Comparison of ENCODE assay signal across 9 cellular contexts in genomic region chr12:77599782-77600491, GRCh38.
A peak's percentile ranks its signal among the peaks of the same experiment; 100 is the strongest.
DNase-seq lines count a peak whose midpoint lies in the region; ATAC-seq and TF ChIP-seq lines count a peak whose summit lies in the region.
"Had no signal": no experiment of that assay in that cellular context is flagged by ENCODE, and none has a peak within 500 bp of the region (broad histone marks: within the 10 kb centered on the region; RNA-seq: fewer than 3 reads in every experiment).

No MANE protein-coding gene starts in this region.

- intact Hi-C loops in psoas muscle (cut with DNase I) = no loop called here

- H3K4me3 ChIP-seq in upper lobe of left lung = no peak overlapping the region
- no peak overlapping the region for H3K4me3 ChIP-seq in psoas muscle
- H3K4me3 ChIP-seq in BE2C (ENCODE audit: low read depth, low read length) = no peak overlapping the region

- no peak overlapping the region for H3K27ac ChIP-seq in upper lobe of left lung
- H3K27ac ChIP-seq in psoas muscle = no peak overlapping the region

- no peaks in the 10 kb centered on the region for H3K4me1 ChIP-seq in upper lobe of left lung
- no peaks in the 10 kb centered on the region for H3K4me1 ChIP-seq in psoas muscle
- H3K4me1 ChIP-seq in BE2C = no peaks in the 10 kb centered on the region

- no peak for TF ChIP-seq POLR2A in upper lobe of left lung (IDR thresholded peaks at IDR 0.05)

- no peak for TF ChIP-seq EP300 in upper lobe of left lung (IDR thresholded peaks at IDR 0.05)

- H3K27me3 ChIP-seq in upper lobe of left lung (no peaks in the 10 kb centered on the region), psoas muscle (ENCODE audit: insufficient read depth in 3 of 3, low read length in 2 of 3) (no peaks in the 10 kb centered on the region), BE2C (no peaks in the 10 kb centered on the region)

- TF ChIP-seq CTCF in upper lobe of left lung (IDR thresholded peaks at IDR 0.05) (no peak), psoas muscle (IDR thresholded peaks at IDR 0.05) (no peak), BE2C (IDR thresholded peaks at IDR 0.05; ENCODE audit: low read depth, low read length) (no peak)

- no peak for DNase-seq in upper lobe of left lung
- DNase-seq in psoas muscle = no peak
- DNase-seq in BE2C = no peak
- DNase-seq in Kasumi-1 (lab: John Stamatoyannopoulos, UW) = no peak
- DNase-seq: NCI-H345, T-helper 2 cell had no signal

- H3K36me3 ChIP-seq in upper lobe of left lung = no peaks in the 10 kb centered on the region
- H3K36me3 ChIP-seq in psoas muscle (ENCODE audit: insufficient read depth in 1 of 2, low read depth in 1 of 2) = no peaks in the 10 kb centered on the region
- no peaks in the 10 kb centered on the region for H3K36me3 ChIP-seq in BE2C

- ATAC-seq in GM19328 (IDR thresholded peaks at IDR 0.05; ENCODE audit: unreplicated experiment) = peak; percentile 52
- peak; percentile 69 for ATAC-seq in HG02798 (IDR thresholded peaks at IDR 0.05; ENCODE audit: poor library complexity, unreplicated experiment)
- ATAC-seq in HG03469 (IDR thresholded peaks at IDR 0.05; ENCODE audit: unreplicated experiment) = peak; percentile 68
- ATAC-seq in upper lobe of left lung (ENCODE audit: low FRiP score in 2 of 2) = no peak
- ATAC-seq in psoas muscle = no peak

- no peaks in the 10 kb centered on the region for H3K9me3 ChIP-seq in upper lobe of left lung
- H3K9me3 ChIP-seq in psoas muscle = no peaks in the 10 kb centered on the region
- H3K9me3 ChIP-seq in BE2C = no peaks in the 10 kb centered on the region

Comparison
In these comparisons a context has a peak if more than half of its experiments do, and no peak if none do; other contexts are left out.
1. ATAC-seq: peak in GM19328 (single experiment), HG02798 (single experiment) and HG03469 (single experiment); none in upper lobe of left lung (0 of 2) and psoas muscle (0 of 4).